8 cellular contexts compared by ENCODE assay signal in genomic region chr3:150385296-150386242, GRCh38. TPM values are rescaled to one million over a fixed set of nuclear protein-coding genes. Genes with fewer than 3 reads are reported as not detected.
A peak's percentile ranks its signal among the peaks of the same experiment; 100 is the strongest.
DNase-seq lines count a peak whose midpoint lies in the region; ATAC-seq lines count a peak whose summit lies in the region.

No MANE protein-coding gene starts in this region.

- ATAC-seq in HG03095 (IDR thresholded peaks at IDR 0.05; ENCODE audit: unreplicated experiment) = peak; percentile 37
- ATAC-seq in left colon = no peak

- peak; percentile 20 for DNase-seq in stimulated activated CD4-positive, alpha-beta T cell treated with anti-CD3 and anti-CD28 coated beads, Interleukin-15, amount 100 ng/mL, for 24 hours
- no peak for DNase-seq in stimulated activated CD4-positive, alpha-beta T cell treated with anti-CD3 and anti-CD28 coated beads, Interleukin-4, amount 100 ng/mL, for 24 hours
- no peak for DNase-seq in activated T-helper 1 cell treated with anti-CD3 and anti-CD28 coated beads, Interleukin-12 subunit alpha, Interleukin-12 subunit beta, Interleukin-2, Interleukin-4 antibody, amounts not matched to agents 30 ng/mL and 10 ng/mL and 1 ng/mL, durations not matched to agents 14 hours and 24 hours and 36 hours (ENCODE audit: low spot score)
- DNase-seq in DMS 273 treated with DMSO at 0.1 percent for 48 hours (lab: John Stamatoyannopoulos, UW) (no peak), left colon (no peak), dermis blood vessel endothelial cell (no peak), A172 (ENCODE audit: low spot score) (no peak)

- H3K27me3 Mint-ChIP-seq in activated T-helper 1 cell treated with anti-CD3 and anti-CD28 coated beads, Interleukin-12 subunit alpha, Interleukin-12 subunit beta, Interleukin-2, Interleukin-4 antibody, amounts not matched to agents 30 ng/mL and 10 ng/mL and 1 ng/mL, durations not matched to agents 14 hours and 24 hours and 36 hours (ENCODE audit: insufficient read depth) = no peaks in the 10 kb centered on the region

- intact Hi-C loops in activated T-helper 1 cell treated with anti-CD3 and anti-CD28 coated beads, Interleukin-12 subunit alpha, Interleukin-12 subunit beta, Interleukin-2, Interleukin-4 antibody, amounts not matched to agents 30 ng/mL and 10 ng/mL and 1 ng/mL, durations not matched to agents 14 hours and 24 hours and 36 hours (cut with micrococcal nuclease) = loop anchor here (1.0 kb wide), 1 partner anchor 23 kb away; the partner anchor contains the start of gene TSC22D2
- intact Hi-C loops in left colon (cut with DNase I, micrococcal nuclease) = no loop called here

- no peaks in the 10 kb centered on the region for H3K9me3 Mint-ChIP-seq in activated T-helper 1 cell treated with anti-CD3 and anti-CD28 coated beads, Interleukin-12 subunit alpha, Interleukin-12 subunit beta, Interleukin-2, Interleukin-4 antibody, amounts not matched to agents 30 ng/mL and 10 ng/mL and 1 ng/mL, durations not matched to agents 14 hours and 24 hours and 36 hours

- H3K4me1 Mint-ChIP-seq in activated T-helper 1 cell treated with anti-CD3 and anti-CD28 coated beads, Interleukin-12 subunit alpha, Interleukin-12 subunit beta, Interleukin-2, Interleukin-4 antibody, amounts not matched to agents 30 ng/mL and 10 ng/mL and 1 ng/mL, durations not matched to agents 14 hours and 24 hours and 36 hours (ENCODE audit: low read depth) = peaks cover 35% of the 10 kb centered on the region

- peak overlapping the region; percentile 0 for H3K4me3 Mint-ChIP-seq in activated T-helper 1 cell treated with anti-CD3 and anti-CD28 coated beads, Interleukin-12 subunit alpha, Interleukin-12 subunit beta, Interleukin-2, Interleukin-4 antibody, amounts not matched to agents 30 ng/mL and 10 ng/mL and 1 ng/mL, durations not matched to agents 14 hours and 24 hours and 36 hours

- peak overlapping the region; percentile 84 for H3K27ac Mint-ChIP-seq in activated T-helper 1 cell treated with anti-CD3 and anti-CD28 coated beads, Interleukin-12 subunit alpha, Interleukin-12 subunit beta, Interleukin-2, Interleukin-4 antibody, amounts not matched to agents 30 ng/mL and 10 ng/mL and 1 ng/mL, durations not matched to agents 14 hours and 24 hours and 36 hours

- H3K36me3 Mint-ChIP-seq in activated T-helper 1 cell treated with anti-CD3 and anti-CD28 coated beads, Interleukin-12 subunit alpha, Interleukin-12 subunit beta, Interleukin-2, Interleukin-4 antibody, amounts not matched to agents 30 ng/mL and 10 ng/mL and 1 ng/mL, durations not matched to agents 14 hours and 24 hours and 36 hours (ENCODE audit: low read depth) = no peaks in the 10 kb centered on the region

RNA-seq across cellular contexts. Expression of gene TSC22D2, which starts 22.5 kb away (rescaled TPM):
- 21.3 and 22.7 TPM in 2 replicates for total RNA-seq in activated T-helper 1 cell treated with anti-CD3 and anti-CD28 coated beads, Interleukin-12 subunit alpha, Interleukin-12 subunit beta, Interleukin-2, Interleukin-4 antibody, amounts not matched to agents 30 ng/mL and 10 ng/mL and 1 ng/mL, durations not matched to agents 14 hours and 24 hours and 36 hours
- 10 to 100 TPM; 22.4 to 28.3 TPM for total RNA-seq in left colon
- total RNA-seq in dermis blood vessel endothelial cell = 7.0 and 7.4 TPM in 2 replicates
- total RNA-seq in A172 (2014; rRNA removed; shearing (Covaris generic)) = 8.8 and 12.9 TPM in 2 replicates
